ENCODE assay signal across 8 cellular contexts in the genomic region with DNA sequence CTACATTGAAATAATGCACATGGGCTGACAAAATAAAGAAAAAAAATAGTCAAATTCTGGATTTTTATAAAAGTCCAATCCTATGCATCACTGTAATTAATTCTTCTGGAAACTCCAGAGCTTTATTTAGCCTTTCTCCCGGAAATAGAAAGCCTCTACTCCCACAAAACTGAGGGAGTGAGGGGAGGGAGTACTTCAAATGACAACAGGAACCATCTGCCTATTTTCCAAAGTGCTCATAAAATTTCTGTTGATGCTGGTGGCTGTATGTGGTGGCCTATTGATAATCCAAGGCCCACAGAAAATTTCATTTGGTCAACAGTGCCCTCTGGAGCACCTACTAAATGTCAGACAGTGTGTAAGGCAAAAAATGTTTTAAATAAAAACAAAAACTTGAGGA.
"Had no signal": no experiment of that assay in that cellular context is flagged by ENCODE, and none has a peak within 500 bp of the region (broad histone marks: within the 10 kb centered on the region; RNA-seq: fewer than 3 reads in every experiment).

No MANE protein-coding gene starts in this region.

- H3K4me3 ChIP-seq: esophagus muscularis mucosa had no signal

- DNase-seq: activated CD4-positive, alpha-beta memory T cell treated with anti-CD3 and anti-CD28 coated beads for 36 hours; activated effector memory CD4-positive, alpha-beta T cell treated with anti-CD3 and anti-CD28 coated beads, Interleukin-2, amount 50 U/mL, for 16 hours; activated T-cell treated with anti-CD3 and anti-CD28 coated beads, Interleukin-2, amount 50 U/mL, for 4 hours; amygdala; foreskin keratinocyte; left colon; stimulated activated naive CD4-positive, alpha-beta T cell treated with Interleukin-2 at 50 U/mL for 16 hours had no signal
